In genomic region chr5:61817472-61818326, GRCh38 we compare ENCODE assay signal across 8 cellular contexts.
DNase-seq lines count a peak whose midpoint lies in the region; ATAC-seq and TF ChIP-seq lines count a peak whose summit lies in the region.

No MANE protein-coding gene starts in this region.

- H3K36me3 Mint-ChIP-seq in nephron (ENCODE audit: low read depth) = no peaks in the 10 kb centered on the region
- H3K36me3 Mint-ChIP-seq in activated CD4-positive, alpha-beta memory T cell treated with anti-CD3 and anti-CD28 coated beads, Interleukin-2, amount 10 ng/mL, durations not matched to agents 7 days and 5 days (ENCODE audit: low read depth) = no peaks in the 10 kb centered on the region

- peaks cover 35% of the 10 kb centered on the region for H3K4me1 Mint-ChIP-seq in nephron
- peaks cover 2% of the 10 kb centered on the region for H3K4me1 Mint-ChIP-seq in activated CD4-positive, alpha-beta memory T cell treated with anti-CD3 and anti-CD28 coated beads, Interleukin-2, amount 10 ng/mL, durations not matched to agents 7 days and 5 days

- ATAC-seq in GM18867 (IDR thresholded peaks at IDR 0.05; ENCODE audit: unreplicated experiment) = no peak
- no peak for ATAC-seq in HG03039 (IDR thresholded peaks at IDR 0.05; ENCODE audit: unreplicated experiment)

- H3K27ac Mint-ChIP-seq in nephron = peak overlapping the region; percentile 13 to 59 (median 26)
- no peak overlapping the region for H3K27ac Mint-ChIP-seq in activated CD4-positive, alpha-beta memory T cell treated with anti-CD3 and anti-CD28 coated beads, Interleukin-2, amount 10 ng/mL, durations not matched to agents 7 days and 5 days

- POLR2A ChIA-PET in activated CD4-positive, alpha-beta memory T cell treated with anti-CD3 and anti-CD28 coated beads, Interleukin-2, amount 10 ng/mL, durations not matched to agents 7 days and 5 days (lab: Charles Lee) = no interaction called here

- no peaks in the 10 kb centered on the region for H3K9me3 Mint-ChIP-seq in nephron
- no peaks in the 10 kb centered on the region for H3K9me3 Mint-ChIP-seq in activated CD4-positive, alpha-beta memory T cell treated with anti-CD3 and anti-CD28 coated beads, Interleukin-2, amount 10 ng/mL, durations not matched to agents 7 days and 5 days

- peak; percentile 31 for TF ChIP-seq CTCF in GM12873 (IDR thresholded peaks at IDR 0.05; ENCODE audit: insufficient read depth, low read depth, low read length, missing control alignments)
- peak; percentile 81 for TF ChIP-seq CTCF in epithelial cell of proximal tubule (conservative IDR thresholded peaks at IDR 0.05; ENCODE audit: low read depth, low read length)
- TF ChIP-seq CTCF in nephron (IDR thresholded peaks at IDR 0.05; ENCODE audit: unreplicated experiment in 3 of 3) = peak; percentile 78 to 80 (median 79)

- peak; percentile 9 for DNase-seq in NCI-H82 treated with DMSO at 0.1 percent for 48 hours (lab: John Stamatoyannopoulos, UW; ENCODE audit: unreplicated experiment)
- DNase-seq in epithelial cell of proximal tubule (ENCODE audit: low read depth) = peak; percentile 49
- no peak for DNase-seq in activated CD4-positive, alpha-beta memory T cell treated with anti-CD3 and anti-CD28 coated beads, Interleukin-2, amount 10 ng/mL, durations not matched to agents 7 days and 5 days
- DNase-seq in stimulated activated CD4-positive, alpha-beta T cell treated with anti-CD3 and anti-CD28 coated beads, Interleukin-2, amount 100 ng/mL, for 24 hours = no peak

- no peak overlapping the region for H3K4me3 Mint-ChIP-seq in nephron
- no peak overlapping the region for H3K4me3 Mint-ChIP-seq in activated CD4-positive, alpha-beta memory T cell treated with anti-CD3 and anti-CD28 coated beads, Interleukin-2, amount 10 ng/mL, durations not matched to agents 7 days and 5 days

- peaks cover 10% of the 10 kb centered on the region for H3K27me3 Mint-ChIP-seq in nephron (ENCODE audit: low read depth)
- H3K27me3 Mint-ChIP-seq in activated CD4-positive, alpha-beta memory T cell treated with anti-CD3 and anti-CD28 coated beads, Interleukin-2, amount 10 ng/mL, durations not matched to agents 7 days and 5 days = peaks cover 5% of the 10 kb centered on the region

- H3K4me3 ChIP-seq in epithelial cell of proximal tubule (ENCODE audit: low read depth, low read length) = no peak overlapping the region

- CTCF ChIA-PET in activated CD4-positive, alpha-beta memory T cell treated with anti-CD3 and anti-CD28 coated beads, Interleukin-2, amount 10 ng/mL, durations not matched to agents 7 days and 5 days (lab: Charles Lee) = no interaction called here

Comparison
In these comparisons a context has a peak if more than half of its experiments do, and no peak if none do; other contexts are left out.
1. CTCF ChIP-seq: peak in every context shown above with its lines; median percentile 81 in epithelial cell of proximal tubule; 79 in nephron; 31 in GM12873.
2. DNase-seq: peak in NCI-H82 treated with DMSO at 0.1 percent for 48 hours (single experiment) and epithelial cell of proximal tubule (single experiment); none in activated CD4-positive, alpha-beta memory T cell treated with anti-CD3 and anti-CD28 coated beads, Interleukin-2, amount 10 ng/mL, durations not matched to agents 7 days and 5 days (single experiment) and stimulated activated CD4-positive, alpha-beta T cell treated with anti-CD3 and anti-CD28 coated beads, Interleukin-2, amount 100 ng/mL, for 24 hours (0 of 2).